Comparison of ENCODE assay signal across 17 cellular contexts in genomic region chr16:17320009-17320408, GRCh38.
DNase-seq lines count a peak whose midpoint lies in the region; ATAC-seq, FAIRE-seq and TF ChIP-seq lines count a peak whose summit lies in the region.
"Had no signal": no experiment of that assay in that cellular context is flagged by ENCODE, and none has a peak within 500 bp of the region (broad histone marks: within the 10 kb centered on the region; RNA-seq: fewer than 3 reads in every experiment).

No MANE protein-coding gene starts in this region.

- DNase-seq in activated CD8-positive, alpha-beta T cell treated with anti-CD3 and anti-CD28 coated beads, Interleukin-2, amount 10 ng/mL, durations not matched to agents 7 days and 5 days, result no peak
- DNase-seq in activated CD8-positive, alpha-beta T cell treated with anti-CD3 and anti-CD28 coated beads for 36 hours, result no peak
- DNase-seq in GM23248, result no peak
- no peak for DNase-seq in GM12878 (ENCODE audit: low read depth, low spot score)
- DNase-seq in mesenchymal stem cell, result no peak
- DNase-seq in lower lobe of right lung, result no peak
- no peak for DNase-seq in DMS 273 (lab: John Stamatoyannopoulos, UW; ENCODE audit: unreplicated experiment)
- DNase-seq: CD8-positive, alpha-beta memory T cell; DMS153; Kasumi-1; NCI-H1436; NCI-H2029 treated with DMSO at 0.1 percent for 48 hours; NCI-H510A treated with DMSO at 0.1 percent for 48 hours; OCI-M1; SJCRH30 had no signal

- no peaks in the 10 kb centered on the region for H3K27me3 ChIP-seq in GM23248 (replicated peaks; ENCODE audit: insufficient read depth)
- no peaks in the 10 kb centered on the region for H3K27me3 ChIP-seq in GM12878 (replicated peaks in 1 of 2; ENCODE audit: control insufficient read depth in 2 of 2, insufficient read depth in 2 of 2, low read length in 1 of 2)
- no peaks in the 10 kb centered on the region for H3K27me3 ChIP-seq in neutrophil
- H3K27me3 ChIP-seq in mesenchymal stem cell (ENCODE audit: control insufficient read depth in 1 of 2, insufficient read depth in 1 of 2, low read length in 2 of 2), result no peaks in the 10 kb centered on the region
- no peaks in the 10 kb centered on the region for H3K27me3 ChIP-seq in lower lobe of right lung (ENCODE audit: low read depth)
- H3K27me3 ChIP-seq: SJCRH30 had no signal

- CTCF ChIA-PET in activated CD8-positive, alpha-beta T cell treated with anti-CD3 and anti-CD28 coated beads, Interleukin-2, amount 10 ng/mL, durations not matched to agents 7 days and 5 days (lab: Charles Lee), result no interaction called here
- CTCF ChIA-PET in activated CD8-positive, alpha-beta T cell treated with anti-CD3 and anti-CD28 coated beads for 36 hours (lab: Charles Lee), result no interaction called here
- CTCF ChIA-PET in GM12878 (lab: Yijun Ruan, JAX), result no interaction called here

- no peak overlapping the region for H4K8ac ChIP-seq in mesenchymal stem cell (ENCODE audit: low read length)

- no peak for TF ChIP-seq CTCF in activated CD8-positive, alpha-beta T cell treated with anti-CD3 and anti-CD28 coated beads for 36 hours (IDR thresholded peaks at IDR 0.05)
- TF ChIP-seq CTCF in GM12878 (IDR thresholded peaks at IDR 0.05 in 2 of 3, conservative IDR thresholded peaks at IDR 0.05 in 1 of 3; ENCODE audit: control insufficient read depth in 2 of 3, extremely low read depth in 1 of 3, insufficient read depth in 1 of 3, low read depth in 3 of 3, low read length in 3 of 3) (no peak), neutrophil (IDR thresholded peaks at IDR 0.05) (no peak), lower lobe of right lung (IDR thresholded peaks at IDR 0.05) (no peak)

- H3K36me3 Mint-ChIP-seq in activated CD8-positive, alpha-beta T cell treated with anti-CD3 and anti-CD28 coated beads, Interleukin-2, amount 10 ng/mL, durations not matched to agents 7 days and 5 days (ENCODE audit: low read depth), result peaks cover 46% of the 10 kb centered on the region
- no peaks in the 10 kb centered on the region for H3K36me3 Mint-ChIP-seq in activated CD8-positive, alpha-beta T cell treated with anti-CD3 and anti-CD28 coated beads for 36 hours (ENCODE audit: low read depth)

- in situ Hi-C loops in GM23248 (cut with MboI) (no loop called here), GM12878 (cut with MboI) (loop anchor here (5.0 kb wide), 1 partner anchor 48 kb away; no protein-coding TSS in a partner anchor)

- H3K79me1 ChIP-seq in mesenchymal stem cell (replicated peaks; ENCODE audit: low read length, poor library complexity, severe bottlenecking), result no peaks in the 10 kb centered on the region

- no peak overlapping the region for H3K4me3 ChIP-seq in GM23248
- no peak overlapping the region for H3K4me3 ChIP-seq in GM12878
- H3K4me3 ChIP-seq in neutrophil (ENCODE audit: low read depth in 1 of 2, low read length in 1 of 2), result no peak overlapping the region
- H3K4me3 ChIP-seq in mesenchymal stem cell (ENCODE audit: insufficient read depth in 1 of 2, low read depth in 1 of 2, low read length in 2 of 2), result no peak overlapping the region
- H3K4me3 ChIP-seq in lower lobe of right lung, result no peak overlapping the region
- H3K4me3 ChIP-seq: SJCRH30 had no signal

- no peak overlapping the region for H2AFZ ChIP-seq in GM23248
- H2AFZ ChIP-seq in GM12878 (ENCODE audit: control insufficient read depth, low read depth, low read length), result no peak overlapping the region
- no peak overlapping the region for H2AFZ ChIP-seq in mesenchymal stem cell (ENCODE audit: low read depth, low read length)

- POLR2A ChIA-PET in activated CD8-positive, alpha-beta T cell treated with anti-CD3 and anti-CD28 coated beads, Interleukin-2, amount 10 ng/mL, durations not matched to agents 7 days and 5 days (lab: Charles Lee), result no interaction called here
- POLR2A ChIA-PET in activated CD8-positive, alpha-beta T cell treated with anti-CD3 and anti-CD28 coated beads for 36 hours (lab: Charles Lee), result no interaction called here
- POLR2A ChIA-PET in GM12878 (lab: Charles Lee), result interaction anchor here (0.6 kb wide), 1 partner anchor 147 kb away, joined by 3 read pairs; no protein-coding TSS in a partner anchor

- H3K4ac ChIP-seq in mesenchymal stem cell (ENCODE audit: low read depth in 1 of 2, low read length in 2 of 2), result no peak overlapping the region

- H3K9ac ChIP-seq in GM23248 (no peak overlapping the region), GM12878 (ENCODE audit: control insufficient read depth, insufficient read depth, low read length) (no peak overlapping the region), mesenchymal stem cell (ENCODE audit: low read length) (no peak overlapping the region)

- H3K4me1 ChIP-seq in GM23248 (ENCODE audit: insufficient read depth), result peaks cover 15% of the 10 kb centered on the region
- H3K4me1 ChIP-seq in GM12878 (ENCODE audit: control insufficient read depth, insufficient read depth, low read length), result peaks cover 6% of the 10 kb centered on the region; the same call in 1 of the 2 replicates
- H3K4me1 ChIP-seq in neutrophil (ENCODE audit: control insufficient read depth in 1 of 2, insufficient read depth in 1 of 2, low read depth in 1 of 2, low read length in 1 of 2), result peaks cover 63 to 70% of the 10 kb centered on the region in 2 experiments
- H3K4me1 ChIP-seq in mesenchymal stem cell (ENCODE audit: control insufficient read depth, insufficient read depth, low read depth, low read length), result no peaks in the 10 kb centered on the region
- peaks cover 6% of the 10 kb centered on the region for H3K4me1 ChIP-seq in lower lobe of right lung
- H3K4me1 ChIP-seq: SJCRH30 had no signal

- no peak for TF ChIP-seq EP300 in GM12878 (IDR thresholded peaks at IDR 0.05; ENCODE audit: borderline replicate concordance in 1 of 2, control insufficient read depth in 1 of 2, low read depth in 2 of 2, low read length in 2 of 2)

- H3K4me1 Mint-ChIP-seq in activated CD8-positive, alpha-beta T cell treated with anti-CD3 and anti-CD28 coated beads, Interleukin-2, amount 10 ng/mL, durations not matched to agents 7 days and 5 days (ENCODE audit: low read depth), result peaks cover 34% of the 10 kb centered on the region
- H3K4me1 Mint-ChIP-seq in activated CD8-positive, alpha-beta T cell treated with anti-CD3 and anti-CD28 coated beads for 36 hours (ENCODE audit: low read depth), result peaks cover 3% of the 10 kb centered on the region

- H3F3A ChIP-seq in GM23248 (ENCODE audit: insufficient read depth), result peaks cover 35% of the 10 kb centered on the region

- ATAC-seq in activated CD8-positive, alpha-beta T cell treated with anti-CD3 and anti-CD28 coated beads, Interleukin-2, amount 10 ng/mL, durations not matched to agents 7 days and 5 days, result no peak
- ATAC-seq in activated CD8-positive, alpha-beta T cell treated with anti-CD3 and anti-CD28 coated beads for 36 hours, result no peak
- ATAC-seq in GM12878 (no peak), lower lobe of right lung (no peak)

- no TSS peak for BruUV-seq in GM12878 (replicated peaks; lab: Mats Ljungman, UMichigan)

- no peak overlapping the region for H2BK15ac ChIP-seq in mesenchymal stem cell (ENCODE audit: low read depth, poor library complexity, severe bottlenecking)

- H2BK5ac ChIP-seq in mesenchymal stem cell (ENCODE audit: low read depth, low read length, poor library complexity, severe bottlenecking), result no peak overlapping the region

- H3K4me2 ChIP-seq in GM23248 (ENCODE audit: unreplicated experiment) (no peak overlapping the region), GM12878 (ENCODE audit: control insufficient read depth, insufficient read depth) (no peak overlapping the region), mesenchymal stem cell (ENCODE audit: low read length, poor library complexity, severe bottlenecking) (no peak overlapping the region)

- WGBS in GM23248 (ENCODE audit: low coverage in 1 of 2, low lambda C conversion rate in 2 of 2, missing lambda C conversion rate in 2 of 2), 2 experiments, result 81 to 84% methylated on average over 3 of the region's 3 CpGs
- WGBS in GM12878 (ENCODE audit: insufficient coverage, insufficient replicate concordance, low lambda C conversion rate, missing lambda C conversion rate), result 42% methylated on average over 3 of the region's 3 CpGs
- WGBS in mesenchymal stem cell, result no CpG with 5 or more reads among the region's 3 CpGs

- intact Hi-C loops in activated CD8-positive, alpha-beta T cell treated with anti-CD3 and anti-CD28 coated beads for 36 hours (cut with micrococcal nuclease), result no loop called here
- intact Hi-C loops in GM12878 (cut with micrococcal nuclease; ENCODE audit: unreplicated experiment) (no loop called here), lower lobe of right lung (cut with DNase I) (no loop called here)

- FAIRE-seq in GM12878 (lab: Jason Lieb, UNC), result no peak

- H3K9me3 ChIP-seq in GM23248 (ENCODE audit: low read depth), result no peaks in the 10 kb centered on the region
- H3K9me3 ChIP-seq in GM12878 (replicated peaks; ENCODE audit: control insufficient read depth, insufficient read depth, low read length), result no peaks in the 10 kb centered on the region; the same call in 2 of the 3 replicates
- no peaks in the 10 kb centered on the region for H3K9me3 ChIP-seq in neutrophil
- no peaks in the 10 kb centered on the region for H3K9me3 ChIP-seq in mesenchymal stem cell (ENCODE audit: control insufficient read depth, low read length)
- no peaks in the 10 kb centered on the region for H3K9me3 ChIP-seq in lower lobe of right lung
- H3K9me3 ChIP-seq: SJCRH30 had no signal

- no peak overlapping the region for H2BK120ac ChIP-seq in mesenchymal stem cell (ENCODE audit: low read depth, low read length)

- no peak overlapping the region for H3K18ac ChIP-seq in mesenchymal stem cell (ENCODE audit: low read depth in 1 of 2, low read length in 2 of 2)

- no peaks in the 10 kb centered on the region for H3K27me3 Mint-ChIP-seq in activated CD8-positive, alpha-beta T cell treated with anti-CD3 and anti-CD28 coated beads, Interleukin-2, amount 10 ng/mL, durations not matched to agents 7 days and 5 days (ENCODE audit: low read depth)
- H3K27me3 Mint-ChIP-seq in activated CD8-positive, alpha-beta T cell treated with anti-CD3 and anti-CD28 coated beads for 36 hours, result no peaks in the 10 kb centered on the region
- H3K27me3 Mint-ChIP-seq: CD8-positive, alpha-beta memory T cell had no signal

- TF ChIP-seq POLR2A in GM12878 (IDR thresholded peaks at IDR 0.05; ENCODE audit: low read depth, low read length), result no peak

- H2BK12ac ChIP-seq in mesenchymal stem cell (ENCODE audit: low read length in 2 of 2), result no peak overlapping the region

- no peak overlapping the region for H3K23ac ChIP-seq in mesenchymal stem cell (ENCODE audit: low read length in 2 of 2)

- no peak for TF ChIP-seq RAD21 in GM12878 (IDR thresholded peaks at IDR 0.05; ENCODE audit: insufficient read depth, low read depth, low read length)

- H4K20me1 ChIP-seq in GM23248 (ENCODE audit: insufficient read depth) (no peaks in the 10 kb centered on the region), GM12878 (ENCODE audit: control insufficient read depth, insufficient read depth) (no peaks in the 10 kb centered on the region)

- H3K27ac Mint-ChIP-seq in activated CD8-positive, alpha-beta T cell treated with anti-CD3 and anti-CD28 coated beads, Interleukin-2, amount 10 ng/mL, durations not matched to agents 7 days and 5 days, result peak overlapping the region; percentile 14
- H3K27ac Mint-ChIP-seq in activated CD8-positive, alpha-beta T cell treated with anti-CD3 and anti-CD28 coated beads for 36 hours, result no peak overlapping the region

- H3K79me2 ChIP-seq in GM23248 (ENCODE audit: insufficient read depth) (peaks cover 93% of the 10 kb centered on the region), GM12878 (ENCODE audit: control insufficient read depth, insufficient read depth, low read length) (no peaks in the 10 kb centered on the region)

- H3K36me3 ChIP-seq in GM23248 (ENCODE audit: low read depth), result no peaks in the 10 kb centered on the region
- no peaks in the 10 kb centered on the region for H3K36me3 ChIP-seq in GM12878 (ENCODE audit: control insufficient read depth in 2 of 2, insufficient read depth in 2 of 2, low read length in 1 of 2)
- no peaks in the 10 kb centered on the region for H3K36me3 ChIP-seq in neutrophil
- H3K36me3 ChIP-seq in mesenchymal stem cell (ENCODE audit: control insufficient read depth in 1 of 2, insufficient read depth in 2 of 2, low read depth in 1 of 2, low read length in 2 of 2), result no peaks in the 10 kb centered on the region
- no peaks in the 10 kb centered on the region for H3K36me3 ChIP-seq in lower lobe of right lung
- H3K36me3 ChIP-seq: SJCRH30 had no signal

- SMC1A ChIA-PET in GM12878 (lab: Charles Lee; ENCODE audit: uncharacterized antibody, unreplicated experiment), result interaction anchor here (0.8 to 1.2 kb wide), 6 partner anchors 9 to 51 kb away, joined by 3 to 4 read pairs (median 3); no protein-coding TSS in a partner anchor

- no peak overlapping the region for H3K14ac ChIP-seq in mesenchymal stem cell (ENCODE audit: low read length in 2 of 2)

- H3K9me2 ChIP-seq in GM23248 (ENCODE audit: insufficient read depth), result no peaks in the 10 kb centered on the region

- H2AK5ac ChIP-seq in mesenchymal stem cell (ENCODE audit: low read length, severe bottlenecking), result no peak overlapping the region

- no peaks in the 10 kb centered on the region for H3K9me3 Mint-ChIP-seq in activated CD8-positive, alpha-beta T cell treated with anti-CD3 and anti-CD28 coated beads, Interleukin-2, amount 10 ng/mL, durations not matched to agents 7 days and 5 days (ENCODE audit: insufficient read depth)
- H3K9me3 Mint-ChIP-seq in activated CD8-positive, alpha-beta T cell treated with anti-CD3 and anti-CD28 coated beads for 36 hours, result no peaks in the 10 kb centered on the region
- H3K9me3 Mint-ChIP-seq: CD8-positive, alpha-beta memory T cell had no signal

- H3K27ac ChIP-seq in GM23248 (peak overlapping the region; percentile 69), GM12878 (ENCODE audit: control insufficient read depth, insufficient read depth) (no peak overlapping the region), neutrophil (peak overlapping the region; percentile 52), mesenchymal stem cell (ENCODE audit: low read length, poor library complexity, severe bottlenecking) (no peak overlapping the region), lower lobe of right lung (no peak overlapping the region)
- H3K27ac ChIP-seq: RWPE1, SJCRH30 had no signal

- no peak overlapping the region for H3K4me3 Mint-ChIP-seq in activated CD8-positive, alpha-beta T cell treated with anti-CD3 and anti-CD28 coated beads, Interleukin-2, amount 10 ng/mL, durations not matched to agents 7 days and 5 days
- H3K4me3 Mint-ChIP-seq in activated CD8-positive, alpha-beta T cell treated with anti-CD3 and anti-CD28 coated beads for 36 hours, result no peak overlapping the region
- H3K4me3 Mint-ChIP-seq: CD8-positive, alpha-beta memory T cell had no signal

- no peak overlapping the region for H4K91ac ChIP-seq in mesenchymal stem cell (ENCODE audit: low read length)

- RAD21 ChIA-PET in GM12878 (lab: Charles Lee; ENCODE audit: unreplicated experiment), result interaction anchor here (0.7 to 1.2 kb wide), 3 partner anchors 19 to 42 kb away, joined by 3 read pairs; no protein-coding TSS in a partner anchor

Comparison
In these comparisons a context has a peak if more than half of its experiments do, and no peak if none do; other contexts are left out.
1. H3K27ac ChIP-seq: peak in GM23248 (single experiment) and neutrophil (single experiment); none in GM12878 (single experiment), mesenchymal stem cell (single experiment) and lower lobe of right lung (single experiment).